ENCODE assay signal across 1 cellular context in the genomic region with DNA sequence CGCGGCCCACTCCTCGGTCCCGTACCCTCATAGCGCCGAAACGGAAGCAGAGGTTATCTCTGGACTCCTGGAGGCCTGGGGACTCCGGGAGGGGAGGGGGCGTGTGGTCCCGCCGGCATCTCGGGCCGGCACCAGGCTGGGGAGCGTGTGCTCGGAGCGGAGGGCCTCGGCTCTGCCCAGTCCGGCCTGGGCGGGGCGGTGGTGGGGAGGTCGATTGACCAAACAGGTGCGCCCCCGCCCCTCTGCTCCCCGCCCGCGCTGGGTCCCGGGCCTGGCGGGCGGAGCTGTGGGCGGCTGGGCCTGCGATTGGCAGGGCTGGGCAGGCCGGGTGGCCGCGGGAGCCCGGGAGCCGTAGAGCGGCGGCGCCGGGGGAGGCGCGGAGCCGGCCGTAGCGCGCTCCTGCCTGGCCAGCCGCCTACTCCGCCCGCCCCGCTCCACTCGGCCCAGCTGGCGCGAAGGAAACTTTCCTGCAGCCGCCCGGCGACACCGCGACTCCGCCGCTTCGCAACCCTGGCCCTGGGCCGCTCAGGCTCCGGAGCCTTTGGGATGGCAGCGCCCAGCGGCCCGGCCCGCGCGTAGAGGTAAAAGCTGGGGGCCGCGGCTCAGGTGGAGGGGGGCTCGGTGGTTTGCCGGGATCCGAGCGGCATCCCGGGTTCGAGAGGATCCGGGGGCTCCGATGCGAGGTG.
TF ChIP-seq lines count a peak whose summit lies in the region.

No MANE protein-coding gene starts in this region.

TF ChIP-seq in HepG2, 621 proteins besides CTCF, POLR2A, EP300 and RAD21 (continued from another document and continues in another):
- TF ChIP-seq, protein P1, sequence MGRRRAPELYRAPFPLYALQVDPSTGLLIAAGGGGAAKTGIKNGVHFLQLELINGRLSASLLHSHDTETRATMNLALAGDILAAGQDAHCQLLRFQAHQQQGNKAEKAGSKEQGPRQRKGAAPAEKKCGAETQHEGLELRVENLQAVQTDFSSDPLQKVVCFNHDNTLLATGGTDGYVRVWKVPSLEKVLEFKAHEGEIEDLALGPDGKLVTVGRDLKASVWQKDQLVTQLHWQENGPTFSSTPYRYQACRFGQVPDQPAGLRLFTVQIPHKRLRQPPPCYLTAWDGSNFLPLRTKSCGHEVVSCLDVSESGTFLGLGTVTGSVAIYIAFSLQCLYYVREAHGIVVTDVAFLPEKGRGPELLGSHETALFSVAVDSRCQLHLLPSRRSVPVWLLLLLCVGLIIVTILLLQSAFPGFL (CRISPR knock-in tag; IDR thresholded peaks at IDR 0.05), result no peak
- TF ChIP-seq MIXL1 (CRISPR knock-in tag; IDR thresholded peaks at IDR 0.05) (no peak), ZNF121 (CRISPR knock-in tag; IDR thresholded peaks at IDR 0.05) (no peak), ZNF20 (CRISPR knock-in tag; IDR thresholded peaks at IDR 0.05) (no peak), THAP11 (CRISPR knock-in tag; IDR thresholded peaks at IDR 0.05) (no peak; the same call in 1 of the 2 replicates), SMAD9 (CRISPR knock-in tag; IDR thresholded peaks at IDR 0.05) (no peak), HIVEP1 (CRISPR knock-in tag; IDR thresholded peaks at IDR 0.05) (no peak), ZNF33B (CRISPR knock-in tag; IDR thresholded peaks at IDR 0.05) (no peak), TCF7L2 (IDR thresholded peaks at IDR 0.05; ENCODE audit: low read depth, low read length) (no peak), ZNF451 (CRISPR knock-in tag; IDR thresholded peaks at IDR 0.05) (0 out of 2 replicates have a peak, but pooled peaks have one; percentile 47), POLR2G (IDR thresholded peaks at IDR 0.05; ENCODE audit: low read depth, low read length) (0 out of 2 replicates have a peak, but pooled peaks have one; percentile 41), ZMYM4 (CRISPR knock-in tag; IDR thresholded peaks at IDR 0.05) (peak; percentile 57; the same call in 1 of the 2 replicates), ZNF432 (CRISPR knock-in tag; IDR thresholded peaks at IDR 0.05; ENCODE audit: borderline replicate concordance) (no peak), ZNF780A (CRISPR knock-in tag; IDR thresholded peaks at IDR 0.05) (no peak), GZF1 (CRISPR knock-in tag; IDR thresholded peaks at IDR 0.05) (no peak), ZNF431 (CRISPR knock-in tag; IDR thresholded peaks at IDR 0.05; ENCODE audit: borderline replicate concordance, low read depth) (peak; percentile 62; the same call in 1 of the 2 replicates), ZNF138 (CRISPR knock-in tag; IDR thresholded peaks at IDR 0.05; ENCODE audit: low read depth) (no peak), MXI1 (IDR thresholded peaks at IDR 0.05; ENCODE audit: borderline replicate concordance, low read depth, low read length) (no peak), ZNF557 (CRISPR knock-in tag; IDR thresholded peaks at IDR 0.05) (no peak), HNRNPLL (IDR thresholded peaks at IDR 0.05; ENCODE audit: low read depth, low read length, poor library complexity, severe bottlenecking) (peak; percentile 38), MIER2 (CRISPR knock-in tag; IDR thresholded peaks at IDR 0.05) (no peak), ETV6 (CRISPR knock-in tag; conservative IDR thresholded peaks at IDR 0.05) (no peak), ARNTL (CRISPR knock-in tag; IDR thresholded peaks at IDR 0.05) (no peak), ZFP82 (CRISPR knock-in tag; IDR thresholded peaks at IDR 0.05; ENCODE audit: borderline replicate concordance) (no peak), CBX1 (IDR thresholded peaks at IDR 0.05; ENCODE audit: low read depth) (no peak), SP2 (CRISPR knock-in tag; IDR thresholded peaks at IDR 0.05) (no peak), GATAD1 (CRISPR knock-in tag; IDR thresholded peaks at IDR 0.05) (no peak)
- TF ChIP-seq, protein P2, sequence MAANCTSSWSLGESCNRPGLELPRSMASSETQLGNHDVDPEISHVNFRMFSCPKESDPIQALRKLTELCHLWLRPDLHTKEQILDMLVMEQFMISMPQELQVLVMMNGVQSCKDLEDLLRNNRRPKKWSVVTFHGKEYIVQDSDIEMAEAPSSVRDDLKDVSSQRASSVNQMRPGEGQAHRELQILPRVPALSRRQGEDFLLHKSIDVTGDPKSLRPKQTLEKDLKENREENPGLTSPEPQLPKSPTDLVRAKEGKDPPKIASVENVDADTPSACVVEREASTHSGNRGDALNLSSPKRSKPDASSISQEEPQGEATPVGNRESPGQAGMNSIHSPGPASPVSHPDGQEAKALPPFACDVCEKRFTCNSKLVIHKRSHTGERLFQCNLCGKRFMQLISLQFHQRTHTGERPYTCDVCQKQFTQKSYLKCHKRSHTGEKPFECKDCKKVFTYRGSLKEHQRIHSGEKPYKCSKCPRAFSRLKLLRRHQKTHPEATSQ (CRISPR knock-in tag; IDR thresholded peaks at IDR 0.05; ENCODE audit: borderline replicate concordance), result no peak
- TF ChIP-seq, protein P3, sequence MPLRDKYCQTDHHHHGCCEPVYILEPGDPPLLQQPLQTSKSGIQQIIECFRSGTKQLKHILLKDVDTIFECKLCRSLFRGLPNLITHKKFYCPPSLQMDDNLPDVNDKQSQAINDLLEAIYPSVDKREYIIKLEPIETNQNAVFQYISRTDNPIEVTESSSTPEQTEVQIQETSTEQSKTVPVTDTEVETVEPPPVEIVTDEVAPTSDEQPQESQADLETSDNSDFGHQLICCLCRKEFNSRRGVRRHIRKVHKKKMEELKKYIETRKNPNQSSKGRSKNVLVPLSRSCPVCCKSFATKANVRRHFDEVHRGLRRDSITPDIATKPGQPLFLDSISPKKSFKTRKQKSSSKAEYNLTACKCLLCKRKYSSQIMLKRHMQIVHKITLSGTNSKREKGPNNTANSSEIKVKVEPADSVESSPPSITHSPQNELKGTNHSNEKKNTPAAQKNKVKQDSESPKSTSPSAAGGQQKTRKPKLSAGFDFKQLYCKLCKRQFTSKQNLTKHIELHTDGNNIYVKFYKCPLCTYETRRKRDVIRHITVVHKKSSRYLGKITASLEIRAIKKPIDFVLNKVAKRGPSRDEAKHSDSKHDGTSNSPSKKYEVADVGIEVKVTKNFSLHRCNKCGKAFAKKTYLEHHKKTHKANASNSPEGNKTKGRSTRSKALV (CRISPR knock-in tag; IDR thresholded peaks at IDR 0.05), result peak; percentile 25; the same call in 1 of the 2 replicates
- TF ChIP-seq, protein P4, sequence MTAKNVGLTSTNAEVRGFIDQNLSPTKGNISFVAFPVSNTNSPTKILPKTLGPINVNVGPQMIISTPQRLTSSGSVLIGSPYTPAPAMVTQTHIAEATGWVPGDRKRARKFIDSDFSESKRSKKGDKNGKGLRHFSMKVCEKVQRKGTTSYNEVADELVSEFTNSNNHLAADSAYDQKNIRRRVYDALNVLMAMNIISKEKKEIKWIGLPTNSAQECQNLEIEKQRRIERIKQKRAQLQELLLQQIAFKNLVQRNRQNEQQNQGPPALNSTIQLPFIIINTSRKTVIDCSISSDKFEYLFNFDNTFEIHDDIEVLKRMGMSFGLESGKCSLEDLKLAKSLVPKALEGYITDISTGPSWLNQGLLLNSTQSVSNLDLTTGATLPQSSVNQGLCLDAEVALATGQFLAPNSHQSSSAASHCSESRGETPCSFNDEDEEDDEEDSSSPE (CRISPR knock-in tag; IDR thresholded peaks at IDR 0.05), result peak; percentile 44; the same call in 1 of the 2 replicates
- TF ChIP-seq, protein P5, sequence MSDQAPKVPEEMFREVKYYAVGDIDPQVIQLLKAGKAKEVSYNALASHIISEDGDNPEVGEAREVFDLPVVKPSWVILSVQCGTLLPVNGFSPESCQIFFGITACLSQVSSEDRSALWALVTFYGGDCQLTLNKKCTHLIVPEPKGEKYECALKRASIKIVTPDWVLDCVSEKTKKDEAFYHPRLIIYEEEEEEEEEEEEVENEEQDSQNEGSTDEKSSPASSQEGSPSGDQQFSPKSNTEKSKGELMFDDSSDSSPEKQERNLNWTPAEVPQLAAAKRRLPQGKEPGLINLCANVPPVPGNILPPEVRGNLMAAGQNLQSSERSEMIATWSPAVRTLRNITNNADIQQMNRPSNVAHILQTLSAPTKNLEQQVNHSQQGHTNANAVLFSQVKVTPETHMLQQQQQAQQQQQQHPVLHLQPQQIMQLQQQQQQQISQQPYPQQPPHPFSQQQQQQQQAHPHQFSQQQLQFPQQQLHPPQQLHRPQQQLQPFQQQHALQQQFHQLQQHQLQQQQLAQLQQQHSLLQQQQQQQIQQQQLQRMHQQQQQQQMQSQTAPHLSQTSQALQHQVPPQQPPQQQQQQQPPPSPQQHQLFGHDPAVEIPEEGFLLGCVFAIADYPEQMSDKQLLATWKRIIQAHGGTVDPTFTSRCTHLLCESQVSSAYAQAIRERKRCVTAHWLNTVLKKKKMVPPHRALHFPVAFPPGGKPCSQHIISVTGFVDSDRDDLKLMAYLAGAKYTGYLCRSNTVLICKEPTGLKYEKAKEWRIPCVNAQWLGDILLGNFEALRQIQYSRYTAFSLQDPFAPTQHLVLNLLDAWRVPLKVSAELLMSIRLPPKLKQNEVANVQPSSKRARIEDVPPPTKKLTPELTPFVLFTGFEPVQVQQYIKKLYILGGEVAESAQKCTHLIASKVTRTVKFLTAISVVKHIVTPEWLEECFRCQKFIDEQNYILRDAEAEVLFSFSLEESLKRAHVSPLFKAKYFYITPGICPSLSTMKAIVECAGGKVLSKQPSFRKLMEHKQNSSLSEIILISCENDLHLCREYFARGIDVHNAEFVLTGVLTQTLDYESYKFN (CRISPR knock-in tag; conservative IDR thresholded peaks at IDR 0.05), result 0 out of 2 replicates have a peak, but pooled peaks have one; percentile 15
- TF ChIP-seq, protein P6, sequence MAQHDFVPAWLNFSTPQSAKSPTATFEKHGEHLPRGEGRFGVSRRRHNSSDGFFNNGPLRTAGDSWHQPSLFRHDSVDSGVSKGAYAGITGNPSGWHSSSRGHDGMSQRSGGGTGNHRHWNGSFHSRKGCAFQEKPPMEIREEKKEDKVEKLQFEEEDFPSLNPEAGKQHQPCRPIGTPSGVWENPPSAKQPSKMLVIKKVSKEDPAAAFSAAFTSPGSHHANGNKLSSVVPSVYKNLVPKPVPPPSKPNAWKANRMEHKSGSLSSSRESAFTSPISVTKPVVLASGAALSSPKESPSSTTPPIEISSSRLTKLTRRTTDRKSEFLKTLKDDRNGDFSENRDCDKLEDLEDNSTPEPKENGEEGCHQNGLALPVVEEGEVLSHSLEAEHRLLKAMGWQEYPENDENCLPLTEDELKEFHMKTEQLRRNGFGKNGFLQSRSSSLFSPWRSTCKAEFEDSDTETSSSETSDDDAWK (CRISPR knock-in tag; IDR thresholded peaks at IDR 0.05), result no peak
- TF ChIP-seq, protein P7, sequence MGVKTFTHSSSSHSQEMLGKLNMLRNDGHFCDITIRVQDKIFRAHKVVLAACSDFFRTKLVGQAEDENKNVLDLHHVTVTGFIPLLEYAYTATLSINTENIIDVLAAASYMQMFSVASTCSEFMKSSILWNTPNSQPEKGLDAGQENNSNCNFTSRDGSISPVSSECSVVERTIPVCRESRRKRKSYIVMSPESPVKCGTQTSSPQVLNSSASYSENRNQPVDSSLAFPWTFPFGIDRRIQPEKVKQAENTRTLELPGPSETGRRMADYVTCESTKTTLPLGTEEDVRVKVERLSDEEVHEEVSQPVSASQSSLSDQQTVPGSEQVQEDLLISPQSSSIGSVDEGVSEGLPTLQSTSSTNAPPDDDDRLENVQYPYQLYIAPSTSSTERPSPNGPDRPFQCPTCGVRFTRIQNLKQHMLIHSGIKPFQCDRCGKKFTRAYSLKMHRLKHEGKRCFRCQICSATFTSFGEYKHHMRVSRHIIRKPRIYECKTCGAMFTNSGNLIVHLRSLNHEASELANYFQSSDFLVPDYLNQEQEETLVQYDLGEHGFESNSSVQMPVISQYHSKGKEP (CRISPR knock-in tag; IDR thresholded peaks at IDR 0.05), result no peak
- TF ChIP-seq, protein P8, sequence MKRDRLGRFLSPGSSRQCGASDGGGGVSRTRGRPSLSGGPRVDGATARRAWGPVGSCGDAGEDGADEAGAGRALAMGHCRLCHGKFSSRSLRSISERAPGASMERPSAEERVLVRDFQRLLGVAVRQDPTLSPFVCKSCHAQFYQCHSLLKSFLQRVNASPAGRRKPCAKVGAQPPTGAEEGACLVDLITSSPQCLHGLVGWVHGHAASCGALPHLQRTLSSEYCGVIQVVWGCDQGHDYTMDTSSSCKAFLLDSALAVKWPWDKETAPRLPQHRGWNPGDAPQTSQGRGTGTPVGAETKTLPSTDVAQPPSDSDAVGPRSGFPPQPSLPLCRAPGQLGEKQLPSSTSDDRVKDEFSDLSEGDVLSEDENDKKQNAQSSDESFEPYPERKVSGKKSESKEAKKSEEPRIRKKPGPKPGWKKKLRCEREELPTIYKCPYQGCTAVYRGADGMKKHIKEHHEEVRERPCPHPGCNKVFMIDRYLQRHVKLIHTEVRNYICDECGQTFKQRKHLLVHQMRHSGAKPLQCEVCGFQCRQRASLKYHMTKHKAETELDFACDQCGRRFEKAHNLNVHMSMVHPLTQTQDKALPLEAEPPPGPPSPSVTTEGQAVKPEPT (CRISPR knock-in tag; IDR thresholded peaks at IDR 0.05; ENCODE audit: low read depth), result no peak
- TF ChIP-seq, protein P9, sequence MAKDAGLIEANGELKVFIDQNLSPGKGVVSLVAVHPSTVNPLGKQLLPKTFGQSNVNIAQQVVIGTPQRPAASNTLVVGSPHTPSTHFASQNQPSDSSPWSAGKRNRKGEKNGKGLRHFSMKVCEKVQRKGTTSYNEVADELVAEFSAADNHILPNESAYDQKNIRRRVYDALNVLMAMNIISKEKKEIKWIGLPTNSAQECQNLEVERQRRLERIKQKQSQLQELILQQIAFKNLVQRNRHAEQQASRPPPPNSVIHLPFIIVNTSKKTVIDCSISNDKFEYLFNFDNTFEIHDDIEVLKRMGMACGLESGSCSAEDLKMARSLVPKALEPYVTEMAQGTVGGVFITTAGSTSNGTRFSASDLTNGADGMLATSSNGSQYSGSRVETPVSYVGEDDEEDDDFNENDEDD (CRISPR knock-in tag; IDR thresholded peaks at IDR 0.05; ENCODE audit: borderline replicate concordance), result peak; percentile 84; the same call in 1 of the 2 replicates
- TF ChIP-seq, protein P10, sequence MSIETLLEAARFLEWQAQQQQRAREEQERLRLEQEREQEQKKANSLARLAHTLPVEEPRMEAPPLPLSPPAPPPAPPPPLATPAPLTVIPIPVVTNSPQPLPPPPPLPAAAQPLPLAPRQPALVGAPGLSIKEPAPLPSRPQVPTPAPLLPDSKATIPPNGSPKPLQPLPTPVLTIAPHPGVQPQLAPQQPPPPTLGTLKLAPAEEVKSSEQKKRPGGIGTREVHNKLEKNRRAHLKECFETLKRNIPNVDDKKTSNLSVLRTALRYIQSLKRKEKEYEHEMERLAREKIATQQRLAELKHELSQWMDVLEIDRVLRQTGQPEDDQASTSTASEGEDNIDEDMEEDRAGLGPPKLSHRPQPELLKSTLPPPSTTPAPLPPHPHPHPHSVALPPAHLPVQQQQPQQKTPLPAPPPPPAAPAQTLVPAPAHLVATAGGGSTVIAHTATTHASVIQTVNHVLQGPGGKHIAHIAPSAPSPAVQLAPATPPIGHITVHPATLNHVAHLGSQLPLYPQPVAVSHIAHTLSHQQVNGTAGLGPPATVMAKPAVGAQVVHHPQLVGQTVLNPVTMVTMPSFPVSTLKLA (IDR thresholded peaks at IDR 0.05), result no peak
